17 cellular contexts compared by ENCODE assay signal in the genomic region with DNA sequence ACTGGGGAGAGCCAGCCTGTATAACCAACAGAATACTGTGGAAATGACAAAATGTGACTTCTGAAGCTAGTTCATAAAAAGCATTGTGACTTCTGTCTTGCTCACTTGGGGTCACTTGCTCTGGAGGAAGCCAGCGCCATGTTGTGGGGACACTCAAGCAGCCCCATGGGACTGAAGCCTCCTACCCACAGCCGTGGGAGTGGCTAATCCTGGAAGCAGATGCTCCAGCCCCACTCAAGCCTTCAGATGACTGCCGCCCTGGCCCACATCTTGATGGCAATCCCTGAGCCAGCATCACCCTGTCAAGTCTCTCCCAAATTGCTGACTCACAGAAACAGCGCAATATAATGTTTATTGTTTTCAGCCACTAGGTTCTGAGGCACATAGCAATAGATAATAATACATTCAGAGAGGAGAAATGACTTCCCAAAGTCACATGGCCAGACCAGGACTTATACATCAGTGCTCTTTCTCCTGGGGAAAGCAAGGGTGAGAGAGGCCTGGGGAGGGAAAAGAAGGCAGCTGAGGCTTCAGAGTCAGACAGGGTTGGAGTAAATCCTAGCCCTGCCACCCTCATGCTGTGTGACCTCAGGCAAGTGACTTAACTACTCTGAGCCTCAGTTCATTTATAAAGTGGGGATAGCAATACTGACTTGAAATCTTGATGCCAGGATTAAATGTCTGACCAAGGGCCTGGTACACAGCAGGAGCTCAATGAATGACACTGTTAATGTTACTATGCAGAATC. TPM values are rescaled to one million over a fixed set of nuclear protein-coding genes. Genes with fewer than 3 reads are reported as not detected.
"Had no signal": no experiment of that assay in that cellular context is flagged by ENCODE, and none has a peak within 500 bp of the region (broad histone marks: within the 10 kb centered on the region; RNA-seq: fewer than 3 reads in every experiment).

No MANE protein-coding gene starts in this region.

- DNase-seq: dermis blood vessel endothelial cell; esophagus squamous epithelium; foreskin fibroblast; glutamatergic neuron; islet precursor cell; small intestine; stimulated activated CD4-positive, alpha-beta T cell treated with anti-CD3 and anti-CD28 coated beads, Interleukin-12 subunit alpha, Interleukin-12 subunit beta, amount 100 ng/mL, for 4 hours; stimulated activated naive CD4-positive, alpha-beta T cell treated with Interleukin-2 at 50 U/mL for 16 hours; trophoblast cell had no signal

- H3K36me3 ChIP-seq: esophagus squamous epithelium, gastroesophageal sphincter had no signal

- H3K9me3 ChIP-seq: esophagus squamous epithelium, mucosa of descending colon had no signal

- H3K36me3 Mint-ChIP-seq: naive thymus-derived CD8-positive, alpha-beta T cell had no signal

- FAIRE-seq: small intestine, urothelium cell line had no signal

- ATAC-seq: gastroesophageal sphincter; left lobe of liver; mucosa of descending colon; naive thymus-derived CD8-positive, alpha-beta T cell had no signal

- H3K4me3 Mint-ChIP-seq: naive thymus-derived CD8-positive, alpha-beta T cell; neural crest cell had no signal

- H3K27ac Mint-ChIP-seq: naive thymus-derived CD8-positive, alpha-beta T cell had no signal

- H3K4me3 ChIP-seq: esophagus squamous epithelium, gastroesophageal sphincter, mucosa of descending colon had no signal

- H3K27ac ChIP-seq: esophagus squamous epithelium, gastroesophageal sphincter had no signal

- H3K9me3 Mint-ChIP-seq: neural crest cell had no signal

RNA-seq across cellular contexts. Expression of gene TNFRSF8, which starts 5.0 kb away (rescaled TPM):
- total RNA-seq: mammary epithelial cell; naive thymus-derived CD8-positive, alpha-beta T cell; neural crest cell; osteocyte had no signal
- polyA plus RNA-seq: naive thymus-derived CD8-positive, alpha-beta T cell had no signal
